Comparison of ENCODE assay signal across 20 cellular contexts in the genomic region with DNA sequence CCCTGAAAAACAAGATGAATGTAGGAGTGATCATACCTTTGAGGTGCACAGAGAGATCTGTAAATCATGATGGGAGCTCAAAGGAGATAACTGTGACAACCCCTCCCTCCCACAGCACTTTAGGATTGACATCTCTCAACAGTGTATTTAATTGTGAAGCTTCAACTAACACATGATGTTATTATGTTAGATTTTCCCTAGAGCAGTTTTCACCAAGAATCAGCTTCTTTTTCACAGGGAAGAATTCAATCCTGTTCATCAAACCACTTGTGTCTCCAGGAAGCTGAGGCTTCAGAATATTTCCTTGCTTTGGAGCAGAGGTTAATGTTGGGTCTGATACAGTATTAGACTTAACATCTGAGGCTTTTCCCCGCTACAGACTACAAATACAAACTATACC.
"Had no signal": no experiment of that assay in that cellular context is flagged by ENCODE, and none has a peak within 500 bp of the region (broad histone marks: within the 10 kb centered on the region; RNA-seq: fewer than 3 reads in every experiment).

No MANE protein-coding gene starts in this region.

- DNase-seq: activated CD4-positive, alpha-beta memory T cell treated with anti-CD3 and anti-CD28 coated beads for 36 hours; activated CD4-positive, alpha-beta T cell treated with anti-CD3 and anti-CD28 coated beads for 4 hours; activated CD8-positive, alpha-beta memory T cell treated with anti-CD3 and anti-CD28 coated beads, Interleukin-2, amount 50 U/mL, for 48 hours; activated naive CD8-positive, alpha-beta T cell treated with anti-CD3 and anti-CD28 coated beads, Interleukin-2, amount 50 U/mL, for 24 hours; activated T-cell treated with anti-CD3 and anti-CD28 coated beads, Interleukin-2, amount 50 U/mL, for 24 hours; amygdala; cortex of kidney; effector memory CD8-positive, alpha-beta T cell; erythroblast; hippocampal formation; left cardiac atrium; natural killer cell; right lobe of liver; stimulated activated CD4-positive, alpha-beta T cell treated with anti-CD3 and anti-CD28 coated beads, Interleukin-4, amount 100 ng/mL, for 1 hour; stomach; thyroid gland; upper lobe of right lung had no signal

- H3K27me3 ChIP-seq: gastroesophageal sphincter, right lobe of liver, stomach, thyroid gland, upper lobe of right lung had no signal

- H3K36me3 ChIP-seq: gastroesophageal sphincter, right lobe of liver, stomach, thyroid gland, upper lobe of right lung had no signal

- H3K27ac Mint-ChIP-seq: activated CD4-positive, alpha-beta memory T cell treated with anti-CD3 and anti-CD28 coated beads for 36 hours; activated naive CD4-positive, alpha-beta T cell treated with anti-CD3 and anti-CD28 coated beads, Interleukin-2, amount 50 U/mL, for 24 hours; activated naive CD8-positive, alpha-beta T cell treated with anti-CD3 and anti-CD28 coated beads, Interleukin-2, amount 50 U/mL, for 24 hours; activated T-cell treated with anti-CD3 and anti-CD28 coated beads, Interleukin-2, amount 50 U/mL, for 24 hours had no signal

- H3K9me3 Mint-ChIP-seq: activated CD4-positive, alpha-beta memory T cell treated with anti-CD3 and anti-CD28 coated beads for 36 hours; activated naive CD4-positive, alpha-beta T cell treated with anti-CD3 and anti-CD28 coated beads, Interleukin-2, amount 50 U/mL, for 24 hours; activated naive CD8-positive, alpha-beta T cell treated with anti-CD3 and anti-CD28 coated beads, Interleukin-2, amount 50 U/mL, for 24 hours; activated T-cell treated with anti-CD3 and anti-CD28 coated beads, Interleukin-2, amount 50 U/mL, for 24 hours; effector memory CD8-positive, alpha-beta T cell; natural killer cell had no signal

- H3K27me3 Mint-ChIP-seq: activated CD4-positive, alpha-beta memory T cell treated with anti-CD3 and anti-CD28 coated beads for 36 hours; activated naive CD4-positive, alpha-beta T cell treated with anti-CD3 and anti-CD28 coated beads, Interleukin-2, amount 50 U/mL, for 24 hours; activated naive CD8-positive, alpha-beta T cell treated with anti-CD3 and anti-CD28 coated beads, Interleukin-2, amount 50 U/mL, for 24 hours; activated T-cell treated with anti-CD3 and anti-CD28 coated beads, Interleukin-2, amount 50 U/mL, for 24 hours; effector memory CD8-positive, alpha-beta T cell had no signal

- H3K4me3 Mint-ChIP-seq: activated CD4-positive, alpha-beta memory T cell treated with anti-CD3 and anti-CD28 coated beads for 36 hours; activated naive CD4-positive, alpha-beta T cell treated with anti-CD3 and anti-CD28 coated beads, Interleukin-2, amount 50 U/mL, for 24 hours; activated naive CD8-positive, alpha-beta T cell treated with anti-CD3 and anti-CD28 coated beads, Interleukin-2, amount 50 U/mL, for 24 hours; activated T-cell treated with anti-CD3 and anti-CD28 coated beads, Interleukin-2, amount 50 U/mL, for 24 hours had no signal

- H3K27ac ChIP-seq: gastroesophageal sphincter, right lobe of liver, stomach, thyroid gland, upper lobe of right lung had no signal

- FAIRE-seq: keratinocyte had no signal

- H3K4me1 ChIP-seq: right lobe of liver had no signal

- ATAC-seq: activated naive CD8-positive, alpha-beta T cell treated with anti-CD3 and anti-CD28 coated beads, Interleukin-2, amount 50 U/mL, for 24 hours; effector memory CD8-positive, alpha-beta T cell; gastroesophageal sphincter; left cardiac atrium; natural killer cell; right lobe of liver had no signal

- H3K9me3 ChIP-seq: gastroesophageal sphincter, right lobe of liver, stomach, thyroid gland, upper lobe of right lung had no signal

- H3K36me3 Mint-ChIP-seq: activated CD4-positive, alpha-beta memory T cell treated with anti-CD3 and anti-CD28 coated beads for 36 hours; natural killer cell had no signal

- H3K4me3 ChIP-seq: gastroesophageal sphincter, right lobe of liver, stomach, thyroid gland, upper lobe of right lung had no signal
